Comparison of ENCODE assay signal across 36 cellular contexts in the genomic region with DNA sequence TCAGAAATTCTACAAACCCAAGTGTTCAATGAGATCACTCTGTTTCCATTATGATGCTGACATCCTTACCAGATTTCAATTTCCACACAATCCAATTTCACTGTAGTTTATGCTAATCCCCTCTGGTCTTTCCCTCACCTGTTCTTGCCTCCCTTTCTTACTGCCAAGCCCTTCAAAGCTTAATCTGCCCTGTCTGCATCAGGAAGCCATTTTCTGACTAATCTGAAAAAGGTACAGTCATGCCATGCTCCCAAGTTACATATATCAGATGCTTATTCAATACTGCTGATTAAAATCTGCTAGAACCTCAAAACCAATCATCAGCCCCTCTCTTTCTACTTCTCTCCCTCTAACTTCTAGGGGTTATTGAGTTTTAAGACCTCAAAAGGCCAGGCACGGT. TPM values are rescaled to one million over a fixed set of nuclear protein-coding genes. Genes with fewer than 3 reads are reported as not detected.
"Had no signal": no experiment of that assay in that cellular context is flagged by ENCODE, and none has a peak within 500 bp of the region (broad histone marks: within the 10 kb centered on the region; RNA-seq: fewer than 3 reads in every experiment).

No MANE protein-coding gene starts in this region.

- H3K4me3 Mint-ChIP-seq: activated B cell treated with CpG ODN at 0.5 μM for 24 hours; activated CD4-positive, alpha-beta memory T cell treated with anti-CD3 and anti-CD28 coated beads for 36 hours; activated CD4-positive, alpha-beta T cell treated with anti-CD3 and anti-CD28 coated beads, Interleukin-2, amount 10 ng/mL, durations not matched to agents 7 days and 5 days; activated naive CD4-positive, alpha-beta T cell treated with anti-CD3 and anti-CD28 coated beads, Interleukin-2, amount 50 U/mL, for 24 hours; activated T-helper 1 cell treated with anti-CD3 and anti-CD28 coated beads, Interleukin-12 subunit alpha, Interleukin-12 subunit beta, Interleukin-2, Interleukin-4 antibody, amounts not matched to agents 30 ng/mL and 10 ng/mL and 1 ng/mL, durations not matched to agents 14 hours and 24 hours and 36 hours; T-cell had no signal

- H3K4me3 ChIP-seq: PC-9 had no signal

- H3K9me3 Mint-ChIP-seq: activated B cell treated with CpG ODN at 0.5 μM for 24 hours; activated CD4-positive, alpha-beta memory T cell treated with anti-CD3 and anti-CD28 coated beads for 36 hours; activated CD4-positive, alpha-beta T cell treated with anti-CD3 and anti-CD28 coated beads, Interleukin-2, amount 10 ng/mL, durations not matched to agents 7 days and 5 days; activated naive CD4-positive, alpha-beta T cell treated with anti-CD3 and anti-CD28 coated beads, Interleukin-2, amount 50 U/mL, for 24 hours; activated T-helper 1 cell treated with anti-CD3 and anti-CD28 coated beads, Interleukin-12 subunit alpha, Interleukin-12 subunit beta, Interleukin-2, Interleukin-4 antibody, amounts not matched to agents 30 ng/mL and 10 ng/mL and 1 ng/mL, durations not matched to agents 14 hours and 24 hours and 36 hours; T-cell had no signal

- H3K27ac ChIP-seq: brain microvascular endothelial cell, PC-9, RWPE1, VCaP had no signal

- FAIRE-seq: RCC 7860 had no signal

- H3K27ac Mint-ChIP-seq: activated B cell treated with CpG ODN at 0.5 μM for 24 hours; activated CD4-positive, alpha-beta memory T cell treated with anti-CD3 and anti-CD28 coated beads for 36 hours; activated CD4-positive, alpha-beta T cell treated with anti-CD3 and anti-CD28 coated beads, Interleukin-2, amount 10 ng/mL, durations not matched to agents 7 days and 5 days; activated naive CD4-positive, alpha-beta T cell treated with anti-CD3 and anti-CD28 coated beads, Interleukin-2, amount 50 U/mL, for 24 hours; activated T-helper 1 cell treated with anti-CD3 and anti-CD28 coated beads, Interleukin-12 subunit alpha, Interleukin-12 subunit beta, Interleukin-2, Interleukin-4 antibody, amounts not matched to agents 30 ng/mL and 10 ng/mL and 1 ng/mL, durations not matched to agents 14 hours and 24 hours and 36 hours; T-cell had no signal

- H3K4me2 ChIP-seq: PC-9 had no signal

- DNase-seq: activated B cell treated with CpG ODN at 0.5 μM for 24 hours; activated CD4-positive, alpha-beta memory T cell treated with anti-CD3 and anti-CD28 coated beads for 36 hours; activated CD4-positive, alpha-beta T cell treated with anti-CD3 and anti-CD28 coated beads, Interleukin-2, amount 10 ng/mL, durations not matched to agents 7 days and 5 days; activated CD4-positive, CD25-positive, alpha-beta regulatory T cell treated with anti-CD3 and anti-CD28 coated beads, Interleukin-2, amount 50 U/mL, for 72 hours; activated CD8-positive, alpha-beta memory T cell treated with anti-CD3 and anti-CD28 coated beads, Interleukin-2, amount 50 U/mL, for 4 hours; activated effector memory CD4-positive, alpha-beta T cell treated with anti-CD3 and anti-CD28 coated beads, Interleukin-2, amount 50 U/mL, for 16 hours; activated naive CD4-positive, alpha-beta T cell treated with Interleukin-2 at 50 U/mL for 16 hours; amniotic stem cell; aorta; brain microvascular endothelial cell; central memory CD4-positive, alpha-beta T cell; IMR-90; Karpas-422; KBM-7; NCI-H1105; NCI-H1417 treated with DMSO at 0.1 percent for 48 hours; NCI-H187 treated with DMSO at 0.1 percent for 48 hours; NCI-H2081; NCI-H226; NCI-H446 treated with DMSO at 0.1 percent for 48 hours; NCI-H524; NCI-H69; NK-92 treated with Interleukin-12 subunit alpha and Interleukin-12 subunit beta, amount 100 ng/mL, for 24 hours; PC-9; SIG-M5; T-cell; T-helper 9 cell had no signal

- H3K27me3 ChIP-seq: brain microvascular endothelial cell had no signal

- ATAC-seq: Right ventricle myocardium inferior, SK-N-SH treated with all-trans-retinoic acid at 6 μM for 48 hours, T-cell had no signal

- H2AFZ ChIP-seq: PC-9 had no signal

- H3K4me1 Mint-ChIP-seq: activated B cell treated with CpG ODN at 0.5 μM for 24 hours had no signal

- H3K27me3 Mint-ChIP-seq: activated B cell treated with CpG ODN at 0.5 μM for 24 hours; activated CD4-positive, alpha-beta memory T cell treated with anti-CD3 and anti-CD28 coated beads for 36 hours; activated CD4-positive, alpha-beta T cell treated with anti-CD3 and anti-CD28 coated beads, Interleukin-2, amount 10 ng/mL, durations not matched to agents 7 days and 5 days; activated naive CD4-positive, alpha-beta T cell treated with anti-CD3 and anti-CD28 coated beads, Interleukin-2, amount 50 U/mL, for 24 hours; T-cell had no signal

RNA-seq across cellular contexts. Expression of a gene that starts 8.9 kb away (rescaled TPM):
- total RNA-seq: cerebellum, IMR-90, SK-MEL-5 had no signal

RNA-seq across cellular contexts. Expression of a gene that starts 43.9 kb away (rescaled TPM):
- total RNA-seq: activated B cell treated with CpG ODN at 0.5 μM for 24 hours; activated CD4-positive, alpha-beta T cell treated with anti-CD3 and anti-CD28 coated beads, Interleukin-2, amount 10 ng/mL, durations not matched to agents 7 days and 5 days had no signal
